8 cellular contexts compared by ENCODE assay signal in genomic region chr14:65224799-65225198, GRCh38.
DNase-seq lines count a peak whose midpoint lies in the region; ATAC-seq lines count a peak whose summit lies in the region.

No MANE protein-coding gene starts in this region.

- CTCF ChIA-PET in activated CD8-positive, alpha-beta T cell treated with anti-CD3 and anti-CD28 coated beads, Interleukin-2, amount 10 ng/mL, durations not matched to agents 7 days and 5 days (lab: Charles Lee) = interaction anchor here (0.8 to 7.0 kb wide), 4 partner anchors 12 to 735 kb away, joined by 3 to 78 read pairs (median 3); partner anchors contain the start of gene FUT8
- CTCF ChIA-PET in activated CD4-positive, alpha-beta T cell treated with anti-CD3 and anti-CD28 coated beads for 36 hours (lab: Charles Lee) = interaction anchor here (0.6 to 1.2 kb wide), 3 partner anchors 108 to 187 kb away, joined by 3 read pairs; no protein-coding TSS in a partner anchor

- peak overlapping the region; percentile 74 for H3K27ac Mint-ChIP-seq in activated CD8-positive, alpha-beta T cell treated with anti-CD3 and anti-CD28 coated beads, Interleukin-2, amount 10 ng/mL, durations not matched to agents 7 days and 5 days
- H3K27ac Mint-ChIP-seq in activated CD4-positive, alpha-beta T cell treated with anti-CD3 and anti-CD28 coated beads for 36 hours = no peak overlapping the region

- H4K20me1 ChIP-seq in BLaER1 treated with 17β-estradiol and CSF1 and Interleukin-3, amounts not matched to agents 10 nM and 100 nM = no peaks in the 10 kb centered on the region
- no peaks in the 10 kb centered on the region for H4K20me1 ChIP-seq in GM23248 (ENCODE audit: insufficient read depth)

- H3K9me3 ChIP-seq in BLaER1 treated with 17β-estradiol and CSF1 and Interleukin-3, amounts not matched to agents 10 nM and 100 nM (replicated peaks in 1 of 11) = peaks cover 0 to 6% (median 3%) of the 10 kb centered on the region in 11 experiments; a peak in 7 of 22 replicates
- no peaks in the 10 kb centered on the region for H3K9me3 ChIP-seq in GM23248 (ENCODE audit: low read depth)

- peaks cover 29% of the 10 kb centered on the region for H3F3A ChIP-seq in GM23248 (ENCODE audit: insufficient read depth)

- H3K9me3 Mint-ChIP-seq in activated CD8-positive, alpha-beta T cell treated with anti-CD3 and anti-CD28 coated beads, Interleukin-2, amount 10 ng/mL, durations not matched to agents 7 days and 5 days (ENCODE audit: insufficient read depth) = no peaks in the 10 kb centered on the region
- no peaks in the 10 kb centered on the region for H3K9me3 Mint-ChIP-seq in activated CD4-positive, alpha-beta T cell treated with anti-CD3 and anti-CD28 coated beads for 36 hours (ENCODE audit: low read depth)

- H3K9me2 ChIP-seq in GM23248 (ENCODE audit: insufficient read depth) = no peaks in the 10 kb centered on the region

- H3K9ac ChIP-seq in BLaER1 treated with 17β-estradiol and CSF1 and Interleukin-3, amounts not matched to agents 10 nM and 100 nM = peak overlapping the region in 5 of 11 experiments; percentile 2 to 55 (median 40); a peak in 5 of 22 replicates
- H3K9ac ChIP-seq in GM23248 = no peak overlapping the region

- WGBS in GM23248 (ENCODE audit: low coverage in 1 of 2, low lambda C conversion rate in 2 of 2, missing lambda C conversion rate in 2 of 2), 2 experiments = 7 to 10% methylated on average over 1 of the region's 1 CpG

- H3K4me1 Mint-ChIP-seq in activated CD8-positive, alpha-beta T cell treated with anti-CD3 and anti-CD28 coated beads, Interleukin-2, amount 10 ng/mL, durations not matched to agents 7 days and 5 days (ENCODE audit: low read depth) = peaks cover 74% of the 10 kb centered on the region
- H3K4me1 Mint-ChIP-seq in activated CD4-positive, alpha-beta T cell treated with anti-CD3 and anti-CD28 coated beads for 36 hours = peaks cover 48% of the 10 kb centered on the region

- in situ Hi-C loops in GM23248 (cut with MboI) = loop anchor here (10.0 kb wide), 1 partner anchor 180 kb away; no protein-coding TSS in a partner anchor

- intact Hi-C loops in activated CD4-positive, alpha-beta T cell treated with anti-CD3 and anti-CD28 coated beads for 36 hours (cut with DNase I, micrococcal nuclease) = loop anchor here (5.0 kb wide), 2 partner anchors 78 to 143 kb away; no protein-coding TSS in a partner anchor

- peak overlapping the region; percentile 58 to 92 (median 79) for H3K4me2 ChIP-seq in BLaER1 treated with 17β-estradiol and CSF1 and Interleukin-3, amounts not matched to agents 10 nM and 100 nM
- H3K4me2 ChIP-seq in GM23248 (ENCODE audit: unreplicated experiment) = no peak overlapping the region

- peak; percentile 51 for DNase-seq in GM23248
- DNase-seq in activated CD8-positive, alpha-beta T cell treated with anti-CD3 and anti-CD28 coated beads, Interleukin-2, amount 10 ng/mL, durations not matched to agents 7 days and 5 days = peak; percentile 32
- DNase-seq in left lobe of liver (ENCODE audit: low spot score) = no peak
- no peak for DNase-seq in NOMO-1 (lab: John Stamatoyannopoulos, UW; ENCODE audit: unreplicated experiment in 2 of 2)
- DNase-seq in NCI-H2029 treated with DMSO at 0.1 percent for 48 hours (lab: John Stamatoyannopoulos, UW) = no peak
- DNase-seq in activated CD4-positive, alpha-beta T cell treated with anti-CD3 and anti-CD28 coated beads for 36 hours = no peak

- no peaks in the 10 kb centered on the region for H3K27me3 ChIP-seq in BLaER1 treated with 17β-estradiol and CSF1 and Interleukin-3, amounts not matched to agents 10 nM and 100 nM
- H3K27me3 ChIP-seq in GM23248 (replicated peaks; ENCODE audit: insufficient read depth) = no peaks in the 10 kb centered on the region

- H3K27ac ChIP-seq in BLaER1 treated with 17β-estradiol and CSF1 and Interleukin-3, amounts not matched to agents 10 nM and 100 nM = peak overlapping the region in 5 of 11 experiments; percentile 21 to 61 (median 45); a peak in 8 of 22 replicates
- H3K27ac ChIP-seq in GM23248 = no peak overlapping the region

- H3K36me3 ChIP-seq in BLaER1 treated with 17β-estradiol and CSF1 and Interleukin-3, amounts not matched to agents 10 nM and 100 nM = no peaks in the 10 kb centered on the region
- H3K36me3 ChIP-seq in GM23248 (ENCODE audit: low read depth) = no peaks in the 10 kb centered on the region

- H2AFZ ChIP-seq in GM23248 = peak overlapping the region; percentile 61

- POLR2A ChIA-PET in activated CD8-positive, alpha-beta T cell treated with anti-CD3 and anti-CD28 coated beads, Interleukin-2, amount 10 ng/mL, durations not matched to agents 7 days and 5 days (lab: Charles Lee) = interaction anchor here (0.8 to 1.8 kb wide), 2 partner anchors 55 to 187 kb away, joined by 3 to 8 read pairs; partner anchors contain the start of gene FUT8
- POLR2A ChIA-PET in activated CD4-positive, alpha-beta T cell treated with anti-CD3 and anti-CD28 coated beads for 36 hours (lab: Charles Lee) = interaction anchor here (0.6 to 0.8 kb wide), 3 partner anchors 19 to 187 kb away, joined by 3 read pairs; no protein-coding TSS in a partner anchor

- H3K4me3 Mint-ChIP-seq in activated CD8-positive, alpha-beta T cell treated with anti-CD3 and anti-CD28 coated beads, Interleukin-2, amount 10 ng/mL, durations not matched to agents 7 days and 5 days = peak overlapping the region; percentile 29
- no peak overlapping the region for H3K4me3 Mint-ChIP-seq in activated CD4-positive, alpha-beta T cell treated with anti-CD3 and anti-CD28 coated beads for 36 hours

- H3K27me3 Mint-ChIP-seq in activated CD8-positive, alpha-beta T cell treated with anti-CD3 and anti-CD28 coated beads, Interleukin-2, amount 10 ng/mL, durations not matched to agents 7 days and 5 days (ENCODE audit: low read depth) = no peaks in the 10 kb centered on the region
- no peaks in the 10 kb centered on the region for H3K27me3 Mint-ChIP-seq in activated CD4-positive, alpha-beta T cell treated with anti-CD3 and anti-CD28 coated beads for 36 hours

- H3K36me3 Mint-ChIP-seq in activated CD8-positive, alpha-beta T cell treated with anti-CD3 and anti-CD28 coated beads, Interleukin-2, amount 10 ng/mL, durations not matched to agents 7 days and 5 days (ENCODE audit: low read depth) = no peaks in the 10 kb centered on the region
- no peaks in the 10 kb centered on the region for H3K36me3 Mint-ChIP-seq in activated CD4-positive, alpha-beta T cell treated with anti-CD3 and anti-CD28 coated beads for 36 hours (ENCODE audit: low read depth)

- peak overlapping the region in 1 of 10 experiments; percentile 12; a peak in 2 of 20 replicates for H3K4me3 ChIP-seq in BLaER1 treated with 17β-estradiol and CSF1 and Interleukin-3, amounts not matched to agents 10 nM and 100 nM
- H3K4me3 ChIP-seq in GM23248 = no peak overlapping the region

- H3K79me2 ChIP-seq in GM23248 (ENCODE audit: insufficient read depth) = no peaks in the 10 kb centered on the region

- peaks cover 58 to 77% (median 68%) of the 10 kb centered on the region in 10 experiments for H3K4me1 ChIP-seq in BLaER1 treated with 17β-estradiol and CSF1 and Interleukin-3, amounts not matched to agents 10 nM and 100 nM
- peaks cover 39% of the 10 kb centered on the region for H3K4me1 ChIP-seq in GM23248 (ENCODE audit: insufficient read depth)

- peak; percentile 26 for ATAC-seq in activated CD8-positive, alpha-beta T cell treated with anti-CD3 and anti-CD28 coated beads, Interleukin-2, amount 10 ng/mL, durations not matched to agents 7 days and 5 days
- ATAC-seq in left lobe of liver = peak; percentile 60
- no peak for ATAC-seq in HG02763 (IDR thresholded peaks at IDR 0.05; ENCODE audit: unreplicated experiment)
- ATAC-seq in activated CD4-positive, alpha-beta T cell treated with anti-CD3 and anti-CD28 coated beads for 36 hours = no peak

Comparison
In these comparisons a context has a peak if more than half of its experiments do, and no peak if none do; other contexts are left out.
1. DNase-seq: peak in GM23248 (single experiment) and activated CD8-positive, alpha-beta T cell treated with anti-CD3 and anti-CD28 coated beads, Interleukin-2, amount 10 ng/mL, durations not matched to agents 7 days and 5 days (single experiment); none in left lobe of liver (single experiment), NOMO-1 (0 of 2), NCI-H2029 treated with DMSO at 0.1 percent for 48 hours (single experiment) and activated CD4-positive, alpha-beta T cell treated with anti-CD3 and anti-CD28 coated beads for 36 hours (single experiment).
2. ATAC-seq: peak in activated CD8-positive, alpha-beta T cell treated with anti-CD3 and anti-CD28 coated beads, Interleukin-2, amount 10 ng/mL, durations not matched to agents 7 days and 5 days (single experiment) and left lobe of liver (single experiment); none in HG02763 (single experiment) and activated CD4-positive, alpha-beta T cell treated with anti-CD3 and anti-CD28 coated beads for 36 hours (single experiment).